In the genomic region with DNA sequence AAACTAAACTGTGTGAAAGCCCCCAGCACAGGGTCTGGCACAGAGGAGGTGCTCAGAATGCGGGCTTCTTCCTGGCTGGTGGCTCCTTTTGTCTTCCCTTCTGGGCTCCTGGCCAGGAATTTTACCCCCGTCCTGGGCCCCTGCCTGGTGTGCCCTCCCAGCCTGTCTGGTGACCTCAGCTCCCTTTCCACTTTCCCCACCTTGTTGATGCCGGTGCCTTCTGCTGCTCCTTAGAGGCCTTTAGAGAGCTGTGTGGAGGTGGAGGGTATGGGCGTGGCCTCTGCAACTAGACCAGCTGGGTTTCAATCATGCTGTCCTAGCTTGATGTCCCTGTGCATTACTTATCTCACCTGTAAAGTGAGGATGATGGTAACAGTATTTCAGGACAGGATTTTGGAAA, we compare ENCODE assay signal across 17 cellular contexts. TPM values are rescaled to one million over a fixed set of nuclear protein-coding genes. Genes with fewer than 3 reads are reported as not detected.
DNase-seq lines count a peak whose midpoint lies in the region; ATAC-seq and TF ChIP-seq lines count a peak whose summit lies in the region.
"Had no signal": no experiment of that assay in that cellular context is flagged by ENCODE, and none has a peak within 500 bp of the region (broad histone marks: within the 10 kb centered on the region; RNA-seq: fewer than 3 reads in every experiment).

No MANE protein-coding gene starts in this region.

- no peaks in the 10 kb centered on the region for H3K36me3 Mint-ChIP-seq in GM23338 (ENCODE audit: low read depth)
- H3K36me3 Mint-ChIP-seq: CD4-positive, alpha-beta memory T cell had no signal

- no peak overlapping the region for H3K23ac ChIP-seq in mesendoderm (ENCODE audit: low read length)

- H2AK5ac ChIP-seq in mesendoderm (ENCODE audit: low read length), result no peak overlapping the region

- H3K4ac ChIP-seq in mesendoderm (ENCODE audit: low read depth, low read length), result no peak overlapping the region

- H3K4me3 Mint-ChIP-seq in GM23338, result no peak overlapping the region
- H3K4me3 Mint-ChIP-seq: CD4-positive, alpha-beta memory T cell had no signal

- H3K56ac ChIP-seq in mesendoderm (ENCODE audit: low read length), result no peak overlapping the region

- WGBS in mesendoderm (ENCODE audit: extremely low coverage, insufficient coverage, low lambda C conversion rate), result no CpG with 5 or more reads among the region's 4 CpGs

- no peaks in the 10 kb centered on the region for H4K20me1 ChIP-seq in GM23338 (replicated peaks; ENCODE audit: insufficient read depth)

- H3K18ac ChIP-seq in mesendoderm (ENCODE audit: low read length), result no peak overlapping the region

- H3K27ac ChIP-seq in GM23338 (ENCODE audit: low read depth) (no peak overlapping the region), WERI-Rb-1 (no peak overlapping the region), mesendoderm (ENCODE audit: low read depth, low read length) (no peak overlapping the region)
- H3K27ac ChIP-seq: A549, C4-2B, HL-60 had no signal

- H3K36me3 ChIP-seq in GM23338 (ENCODE audit: insufficient read depth) (no peaks in the 10 kb centered on the region), WERI-Rb-1 (no peaks in the 10 kb centered on the region), mesendoderm (ENCODE audit: control insufficient read depth, insufficient read depth, low read length) (no peaks in the 10 kb centered on the region)
- H3K36me3 ChIP-seq: BE2C had no signal

- H3K27me3 Mint-ChIP-seq in GM23338 (ENCODE audit: insufficient read depth, low read depth, poor library complexity), result peaks cover 2% of the 10 kb centered on the region

- H4K5ac ChIP-seq in mesendoderm (ENCODE audit: low read length), result no peak overlapping the region

- no peaks in the 10 kb centered on the region for H3K9me3 ChIP-seq in WERI-Rb-1 (ENCODE audit: severe bottlenecking)
- H3K9me3 ChIP-seq: A549, BE2C had no signal

- H2BK120ac ChIP-seq in mesendoderm (ENCODE audit: low read depth, low read length), result no peak overlapping the region

- no peak overlapping the region for H3K4me2 ChIP-seq in GM23338
- no peak overlapping the region for H3K4me2 ChIP-seq in mesendoderm (ENCODE audit: low read length)
- H3K4me2 ChIP-seq: A549 had no signal

- no peak overlapping the region for H3K4me3 ChIP-seq in GM23338
- H3K4me3 ChIP-seq in WERI-Rb-1 (ENCODE audit: low read depth, low read length), result no peak overlapping the region
- no peak overlapping the region for H3K4me3 ChIP-seq in mesendoderm (ENCODE audit: low read length)
- H3K4me3 ChIP-seq: A549 had no signal

- H2BK5ac ChIP-seq in mesendoderm (ENCODE audit: low read length), result no peak overlapping the region

- no peaks in the 10 kb centered on the region for H3F3A ChIP-seq in GM23338 (replicated peaks; ENCODE audit: low read depth)

- no peak overlapping the region for H2BK15ac ChIP-seq in mesendoderm (replicated peaks; ENCODE audit: low read depth)

- H3K4me1 Mint-ChIP-seq in GM23338, result peaks cover 6% of the 10 kb centered on the region; the same call in 2 of the 3 replicates
- H3K4me1 Mint-ChIP-seq: CD4-positive, alpha-beta memory T cell had no signal

- no peak overlapping the region for H4K8ac ChIP-seq in mesendoderm (ENCODE audit: low read depth, low read length)

- ATAC-seq in GM23338 (no peak; the same call in 2 of the 3 replicates), HG03457 (IDR thresholded peaks at IDR 0.05; ENCODE audit: unreplicated experiment) (no peak), GM21529 (IDR thresholded peaks at IDR 0.05; ENCODE audit: unreplicated experiment) (no peak), HG03135 (IDR thresholded peaks at IDR 0.05; ENCODE audit: unreplicated experiment) (no peak), HG03571 (IDR thresholded peaks at IDR 0.05; ENCODE audit: unreplicated experiment) (no peak)
- ATAC-seq: A549, HCT116 had no signal

- H3K27me3 ChIP-seq in GM23338 (ENCODE audit: insufficient read depth), result no peaks in the 10 kb centered on the region
- H3K27me3 ChIP-seq in WERI-Rb-1 (ENCODE audit: insufficient read depth, low read depth, severe bottlenecking), result no peaks in the 10 kb centered on the region
- H3K27me3 ChIP-seq in mesendoderm (ENCODE audit: insufficient read depth, low read length, poor library complexity), result no peaks in the 10 kb centered on the region
- H3K27me3 ChIP-seq: BE2C had no signal

- H3K4me1 ChIP-seq in GM23338 (ENCODE audit: insufficient read depth) (no peaks in the 10 kb centered on the region), mesendoderm (ENCODE audit: control insufficient read depth, low read depth, low read length) (no peaks in the 10 kb centered on the region)
- H3K4me1 ChIP-seq: A549, BE2C had no signal

- DNase-seq in GM23338 (ENCODE audit: low spot score), result no peak
- peak; percentile 86 for DNase-seq in NCI-H82 (lab: John Stamatoyannopoulos, UW)
- DNase-seq in WERI-Rb-1, result peak; percentile 73
- DNase-seq in mesendoderm, result peak; percentile 9
- DNase-seq: BE2C; CD4-positive, alpha-beta memory T cell; DND-41; GF-D8 had no signal

- H3K27ac Mint-ChIP-seq in GM23338, result no peak overlapping the region
- H3K27ac Mint-ChIP-seq: CD4-positive, alpha-beta memory T cell had no signal

- TF ChIP-seq CTCF in GM23338 (conservative IDR thresholded peaks at IDR 0.05; ENCODE audit: low read depth in 2 of 2) (no peak), WERI-Rb-1 (IDR thresholded peaks at IDR 0.05; ENCODE audit: low read depth, low read length) (no peak)

- H3K9me2 ChIP-seq in GM23338 (ENCODE audit: insufficient read depth), result peaks cover 4% of the 10 kb centered on the region; the same call in 1 of the 2 replicates

- H3K79me1 ChIP-seq in mesendoderm (ENCODE audit: low read length), result no peaks in the 10 kb centered on the region

- no peak overlapping the region for H3K9ac ChIP-seq in mesendoderm (ENCODE audit: low read length)

- H3K9me3 Mint-ChIP-seq in GM23338, result peaks cover 3% of the 10 kb centered on the region; the same call in 2 of the 3 replicates
- H3K9me3 Mint-ChIP-seq: CD4-positive, alpha-beta memory T cell had no signal

- H3K79me2 ChIP-seq in GM23338 (replicated peaks; ENCODE audit: insufficient read depth) (no peaks in the 10 kb centered on the region), mesendoderm (ENCODE audit: control insufficient read depth, insufficient read depth, low read length) (no peaks in the 10 kb centered on the region)

- peak overlapping the region; percentile 32; the same call in 1 of the 2 replicates for H2AFZ ChIP-seq in GM23338

TF ChIP-seq in GM23338, 12 proteins besides CTCF, POLR2A, EP300 and RAD21 (continues in another document):
- no peak for TF ChIP-seq POLR2AphosphoS5 (IDR thresholded peaks at IDR 0.05; ENCODE audit: low read depth)
- TF ChIP-seq, protein P1, sequence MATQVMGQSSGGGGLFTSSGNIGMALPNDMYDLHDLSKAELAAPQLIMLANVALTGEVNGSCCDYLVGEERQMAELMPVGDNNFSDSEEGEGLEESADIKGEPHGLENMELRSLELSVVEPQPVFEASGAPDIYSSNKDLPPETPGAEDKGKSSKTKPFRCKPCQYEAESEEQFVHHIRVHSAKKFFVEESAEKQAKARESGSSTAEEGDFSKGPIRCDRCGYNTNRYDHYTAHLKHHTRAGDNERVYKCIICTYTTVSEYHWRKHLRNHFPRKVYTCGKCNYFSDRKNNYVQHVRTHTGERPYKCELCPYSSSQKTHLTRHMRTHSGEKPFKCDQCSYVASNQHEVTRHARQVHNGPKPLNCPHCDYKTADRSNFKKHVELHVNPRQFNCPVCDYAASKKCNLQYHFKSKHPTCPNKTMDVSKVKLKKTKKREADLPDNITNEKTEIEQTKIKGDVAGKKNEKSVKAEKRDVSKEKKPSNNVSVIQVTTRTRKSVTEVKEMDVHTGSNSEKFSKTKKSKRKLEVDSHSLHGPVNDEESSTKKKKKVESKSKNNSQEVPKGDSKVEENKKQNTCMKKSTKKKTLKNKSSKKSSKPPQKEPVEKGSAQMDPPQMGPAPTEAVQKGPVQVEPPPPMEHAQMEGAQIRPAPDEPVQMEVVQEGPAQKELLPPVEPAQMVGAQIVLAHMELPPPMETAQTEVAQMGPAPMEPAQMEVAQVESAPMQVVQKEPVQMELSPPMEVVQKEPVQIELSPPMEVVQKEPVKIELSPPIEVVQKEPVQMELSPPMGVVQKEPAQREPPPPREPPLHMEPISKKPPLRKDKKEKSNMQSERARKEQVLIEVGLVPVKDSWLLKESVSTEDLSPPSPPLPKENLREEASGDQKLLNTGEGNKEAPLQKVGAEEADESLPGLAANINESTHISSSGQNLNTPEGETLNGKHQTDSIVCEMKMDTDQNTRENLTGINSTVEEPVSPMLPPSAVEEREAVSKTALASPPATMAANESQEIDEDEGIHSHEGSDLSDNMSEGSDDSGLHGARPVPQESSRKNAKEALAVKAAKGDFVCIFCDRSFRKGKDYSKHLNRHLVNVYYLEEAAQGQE (IDR thresholded peaks at IDR 0.05; ENCODE audit: unreplicated experiment), result no peak
- TF ChIP-seq EZH2 (IDR thresholded peaks at IDR 0.05; ENCODE audit: low read depth, unreplicated experiment), result no peak

RNA-seq across cellular contexts. Expression of a gene that starts 16.8 kb away (rescaled TPM):
- total RNA-seq in GM23338 (2014; rRNA removed; shearing (Covaris generic)), result not detected in 2 replicates
- not detected in 2 replicates for polyA plus RNA-seq in GM23338 (2016; fragmentation: Nextera tagmentation; extraction: Ambion mirVana)
- polyA plus RNA-seq in mesendoderm (2013, experiment 1 of 2), result not detected
- polyA plus RNA-seq in mesendoderm (2013, experiment 2 of 2), result not detected
- total RNA-seq: CD4-positive, alpha-beta memory T cell had no signal
- polyA plus RNA-seq: A549; AG04450; CD4-positive, alpha-beta memory T cell had no signal

RNA-seq across cellular contexts. Expression of a gene that starts 17.2 kb away (rescaled TPM):
- total RNA-seq in GM23338 (2014; rRNA removed; shearing (Covaris generic)), result not detected in 2 replicates
- not detected in 2 replicates for polyA plus RNA-seq in GM23338 (2016; fragmentation: Nextera tagmentation; extraction: Ambion mirVana)
- not detected for polyA plus RNA-seq in mesendoderm (2013, experiment 1 of 2)
- polyA plus RNA-seq in mesendoderm (2013, experiment 2 of 2), result not detected
- total RNA-seq: CD4-positive, alpha-beta memory T cell had no signal
- polyA plus RNA-seq: A549; AG04450; CD4-positive, alpha-beta memory T cell had no signal
